ENCODE assay signal across 20 cellular contexts in genomic region chr13:98324105-98324504, GRCh38.
DNase-seq lines count a peak whose midpoint lies in the region; ATAC-seq and TF ChIP-seq lines count a peak whose summit lies in the region.
"Had no signal": no experiment of that assay in that cellular context is flagged by ENCODE, and none has a peak within 500 bp of the region (broad histone marks: within the 10 kb centered on the region; RNA-seq: fewer than 3 reads in every experiment).

No MANE protein-coding gene starts in this region.

- no peak overlapping the region for H3K27ac ChIP-seq in mammary epithelial cell (ENCODE audit: insufficient read depth, low read depth, low read length)
- peak overlapping the region; percentile 12 to 63 (median 54) for H3K27ac ChIP-seq in thyroid gland
- H3K27ac ChIP-seq: upper lobe of left lung had no signal

- H3K9ac ChIP-seq in mammary epithelial cell (ENCODE audit: insufficient read depth, low read length): no peak overlapping the region

- no peaks in the 10 kb centered on the region for H3K79me2 ChIP-seq in mammary epithelial cell (ENCODE audit: insufficient read depth, low read length)

- peak; percentile 86 for DNase-seq in MCF 10A (ENCODE audit: unreplicated experiment)
- DNase-seq in mammary epithelial cell: no peak
- peak; percentile 44 to 46 for DNase-seq in cardiac fibroblast (ENCODE audit: low read depth in 2 of 2)
- peak; percentile 28 for DNase-seq in left kidney (ENCODE audit: low read depth, low spot score)
- DNase-seq in thyroid gland: no peak
- DNase-seq: activated naive CD4-positive, alpha-beta T cell treated with Interleukin-2 at 50 U/mL for 16 hours; DMS 273 treated with DMSO at 0.1 percent for 48 hours; dorsolateral prefrontal cortex; HFFc6; hippocampal formation; NCI-H1694; SHP77; stimulated activated CD4-positive, alpha-beta T cell treated with anti-CD3 and anti-CD28 coated beads, Interleukin-12 subunit alpha, Interleukin-12 subunit beta, amount 100 ng/mL, for 4 hours; T-helper 1 cell; upper lobe of left lung had no signal

- ATAC-seq in GM19452 (IDR thresholded peaks at IDR 0.05; ENCODE audit: unreplicated experiment) (no peak), GM18868 (IDR thresholded peaks at IDR 0.05; ENCODE audit: unreplicated experiment) (no peak), GM18858 (IDR thresholded peaks at IDR 0.05; ENCODE audit: unreplicated experiment) (no peak)
- ATAC-seq: stimulated activated effector memory CD8-positive, alpha-beta T cell treated with anti-CD3 and anti-CD28 coated beads, Interleukin-12 subunit alpha, Interleukin-12 subunit beta, amount 100 ng/mL, for 72 hours had no signal

- TF ChIP-seq CTCF in MCF 10A (IDR thresholded peaks at IDR 0.05; ENCODE audit: unreplicated experiment): no peak
- TF ChIP-seq CTCF in mammary epithelial cell (conservative IDR thresholded peaks at IDR 0.05 in 1 of 2, IDR thresholded peaks at IDR 0.05 in 1 of 2; ENCODE audit: extremely low read depth in 1 of 2, insufficient read depth in 1 of 2, low read depth in 1 of 2, low read length in 2 of 2): no peak
- TF ChIP-seq CTCF in cardiac fibroblast (IDR thresholded peaks at IDR 0.05; ENCODE audit: low read depth, low read length): no peak
- no peak for TF ChIP-seq CTCF in thyroid gland (IDR thresholded peaks at IDR 0.05)

- 72% methylated on average over 7 of the region's 7 CpGs for WGBS in mammary epithelial cell (ENCODE audit: low coverage, missing lambda C conversion rate)
- WGBS in thyroid gland, 2 donors: 56 to 58% methylated on average over 7 of the region's 7 CpGs

- no peaks in the 10 kb centered on the region for H3K9me3 ChIP-seq in mammary epithelial cell (replicated peaks; ENCODE audit: insufficient read depth, low read length)
- no peaks in the 10 kb centered on the region for H3K9me3 ChIP-seq in thyroid gland
- H3K9me3 ChIP-seq: upper lobe of left lung had no signal

- CTCF ChIA-PET in MCF 10A (lab: Yijun Ruan, JAX) (interaction anchor here (0.7 kb wide), 1 partner anchor 22 kb away, joined by 5 read pairs; no protein-coding TSS in a partner anchor), mammary epithelial cell (lab: Charles Lee; ENCODE audit: low non-redundant PET) (no interaction called here)

- no peak for TF ChIP-seq POLR2A in thyroid gland (IDR thresholded peaks at IDR 0.05)

- intact Hi-C loops in MCF 10A (cut with micrococcal nuclease): no loop called here
- intact Hi-C loops in mammary epithelial cell (cut with micrococcal nuclease): no loop called here
- intact Hi-C loops in thyroid gland (cut with DNase I): no loop called here

- H2AFZ ChIP-seq in mammary epithelial cell (ENCODE audit: low read depth, low read length): no peak overlapping the region

- H3K27me3 ChIP-seq in mammary epithelial cell (ENCODE audit: insufficient read depth, low read length) (no peaks in the 10 kb centered on the region), thyroid gland (no peaks in the 10 kb centered on the region)
- H3K27me3 ChIP-seq: upper lobe of left lung had no signal

- POLR2A ChIA-PET in MCF 10A (lab: Yijun Ruan, JAX): no interaction called here

- H3K4me1 ChIP-seq in mammary epithelial cell (ENCODE audit: insufficient read depth, low read length) (no peaks in the 10 kb centered on the region), thyroid gland (peaks cover 48 to 57% of the 10 kb centered on the region in 2 donors)

- BruUV-seq in MCF 10A (replicated peaks; lab: Mats Ljungman, UMichigan) (no TSS peak), mammary epithelial cell (replicated peaks; lab: Mats Ljungman, UMichigan) (no TSS peak)

- no peak overlapping the region for H3K4me2 ChIP-seq in mammary epithelial cell (ENCODE audit: insufficient read depth, low read depth, low read length)

- no peaks in the 10 kb centered on the region for H3K4me1 Mint-ChIP-seq in MCF 10A (ENCODE audit: insufficient read depth, unreplicated experiment)
- H3K4me1 Mint-ChIP-seq: stimulated activated effector memory CD8-positive, alpha-beta T cell treated with anti-CD3 and anti-CD28 coated beads, Interleukin-12 subunit alpha, Interleukin-12 subunit beta, amount 100 ng/mL, for 72 hours had no signal

- dilution Hi-C loops in mammary epithelial cell (cut with HindIII; ENCODE audit: low sequenced_read_pairs): no loop called here

- no peaks in the 10 kb centered on the region for H3K27me3 Mint-ChIP-seq in MCF 10A (ENCODE audit: insufficient read depth, unreplicated experiment)

- no peak overlapping the region for H3K27ac Mint-ChIP-seq in MCF 10A (ENCODE audit: low read depth, unreplicated experiment)
- H3K27ac Mint-ChIP-seq: brain; HFFc6; stimulated activated effector memory CD8-positive, alpha-beta T cell treated with anti-CD3 and anti-CD28 coated beads, Interleukin-12 subunit alpha, Interleukin-12 subunit beta, amount 100 ng/mL, for 72 hours had no signal

- in situ Hi-C loops in mammary epithelial cell (cut with MboI; ENCODE audit: low sequenced_read_pairs in 2 of 2): no loop called here

- no peaks in the 10 kb centered on the region for H3K36me3 ChIP-seq in mammary epithelial cell (ENCODE audit: insufficient read depth, low read length)
- no peaks in the 10 kb centered on the region for H3K36me3 ChIP-seq in thyroid gland
- H3K36me3 ChIP-seq: upper lobe of left lung had no signal

- no peaks in the 10 kb centered on the region for H3K36me3 Mint-ChIP-seq in MCF 10A (ENCODE audit: insufficient read depth, unreplicated experiment)
- H3K36me3 Mint-ChIP-seq: stimulated activated effector memory CD8-positive, alpha-beta T cell treated with anti-CD3 and anti-CD28 coated beads, Interleukin-12 subunit alpha, Interleukin-12 subunit beta, amount 100 ng/mL, for 72 hours had no signal

- H3K4me3 ChIP-seq in mammary epithelial cell (replicated peaks in 1 of 3; ENCODE audit: insufficient read depth in 1 of 3, low read depth in 2 of 3, low read length in 3 of 3): no peak overlapping the region
- H3K4me3 ChIP-seq in cardiac fibroblast (replicated peaks in 1 of 2; ENCODE audit: low read depth in 2 of 2, low read length in 2 of 2): no peak overlapping the region
- no peak overlapping the region for H3K4me3 ChIP-seq in thyroid gland (replicated peaks in 1 of 3)
- H3K4me3 ChIP-seq: dorsolateral prefrontal cortex, upper lobe of left lung had no signal

- H3K4me3 Mint-ChIP-seq in MCF 10A (ENCODE audit: unreplicated experiment): no peak overlapping the region
- H3K4me3 Mint-ChIP-seq: brain; HFFc6; stimulated activated effector memory CD8-positive, alpha-beta T cell treated with anti-CD3 and anti-CD28 coated beads, Interleukin-12 subunit alpha, Interleukin-12 subunit beta, amount 100 ng/mL, for 72 hours had no signal

- no peaks in the 10 kb centered on the region for H4K20me1 ChIP-seq in mammary epithelial cell (ENCODE audit: insufficient read depth, low read length)

- no peaks in the 10 kb centered on the region for H3K9me3 Mint-ChIP-seq in MCF 10A (ENCODE audit: unreplicated experiment)
- H3K9me3 Mint-ChIP-seq: HFFc6; stimulated activated effector memory CD8-positive, alpha-beta T cell treated with anti-CD3 and anti-CD28 coated beads, Interleukin-12 subunit alpha, Interleukin-12 subunit beta, amount 100 ng/mL, for 72 hours had no signal

Comparison
In these comparisons a context has a peak if more than half of its experiments do, and no peak if none do; other contexts are left out.
1. DNase-seq: peak in MCF 10A (single experiment), cardiac fibroblast (2 of 2) and left kidney (single experiment); none in mammary epithelial cell (single experiment) and thyroid gland (0 of 2).